In the genomic region with DNA sequence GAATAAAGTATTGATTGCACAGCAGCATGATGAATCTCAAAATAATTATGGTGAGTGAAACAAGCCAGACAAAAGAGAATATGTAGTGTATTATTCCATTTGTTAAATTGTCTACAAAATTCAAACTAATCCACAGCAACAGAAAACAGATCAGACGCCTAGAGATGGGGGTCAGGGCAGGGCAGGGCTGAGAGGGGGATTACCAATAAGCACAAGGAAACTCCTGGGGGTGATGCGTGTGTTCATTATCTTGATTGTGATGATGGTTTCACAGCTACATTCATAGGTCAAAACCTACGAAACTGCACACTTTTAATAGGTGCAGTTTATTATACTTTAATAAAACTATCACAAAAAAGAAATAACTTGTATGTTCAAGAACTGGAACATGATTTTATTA, we compare ENCODE assay signal across 30 cellular contexts.
"Had no signal": no experiment of that assay in that cellular context is flagged by ENCODE, and none has a peak within 500 bp of the region (broad histone marks: within the 10 kb centered on the region; RNA-seq: fewer than 3 reads in every experiment).

No MANE protein-coding gene starts in this region.

- H3K4me3 Mint-ChIP-seq: activated B cell treated with CpG ODN at 0.5 μM for 24 hours; activated CD4-positive, alpha-beta memory T cell treated with anti-CD3 and anti-CD28 coated beads, Interleukin-2, amount 10 ng/mL, durations not matched to agents 7 days and 5 days; activated CD4-positive, alpha-beta T cell treated with anti-CD3 and anti-CD28 coated beads, Interleukin-2, amount 10 ng/mL, durations not matched to agents 7 days and 5 days; activated CD8-positive, alpha-beta memory T cell treated with anti-CD3 and anti-CD28 coated beads, Interleukin-2, amount 10 ng/mL, durations not matched to agents 7 days and 5 days; activated naive CD4-positive, alpha-beta T cell treated with anti-CD3 and anti-CD28 coated beads, Interleukin-2, amount 10 ng/mL, durations not matched to agents 7 days and 5 days; activated T-helper 1 cell treated with anti-CD3 and anti-CD28 coated beads, Interleukin-12 subunit alpha, Interleukin-12 subunit beta, Interleukin-2, Interleukin-4 antibody, amounts not matched to agents 30 ng/mL and 10 ng/mL and 1 ng/mL, durations not matched to agents 14 hours and 24 hours and 36 hours; effector memory CD8-positive, alpha-beta T cell; T-helper 17 cell; T-helper 2 cell treated with Interferon-gamma antibody and Interleukin-4, amounts not matched to agents 5 μg/mL and 100 μg/mL, for 36 hours had no signal

- H3K9me3 Mint-ChIP-seq: activated B cell treated with CpG ODN at 0.5 μM for 24 hours; activated naive CD4-positive, alpha-beta T cell treated with anti-CD3 and anti-CD28 coated beads, Interleukin-2, amount 10 ng/mL, durations not matched to agents 7 days and 5 days; activated naive CD4-positive, alpha-beta T cell treated with anti-CD3 and anti-CD28 coated beads, Interleukin-2, amount 50 U/mL, for 72 hours; effector memory CD8-positive, alpha-beta T cell; T-helper 2 cell treated with Interferon-gamma antibody and Interleukin-4, amounts not matched to agents 5 μg/mL and 100 μg/mL, for 36 hours had no signal

- H3K27ac Mint-ChIP-seq: activated B cell treated with CpG ODN at 0.5 μM for 24 hours; activated CD4-positive, alpha-beta memory T cell treated with anti-CD3 and anti-CD28 coated beads, Interleukin-2, amount 10 ng/mL, durations not matched to agents 7 days and 5 days; activated CD4-positive, alpha-beta T cell treated with anti-CD3 and anti-CD28 coated beads, Interleukin-2, amount 10 ng/mL, durations not matched to agents 7 days and 5 days; activated CD8-positive, alpha-beta memory T cell treated with anti-CD3 and anti-CD28 coated beads, Interleukin-2, amount 10 ng/mL, durations not matched to agents 7 days and 5 days; activated naive CD4-positive, alpha-beta T cell treated with anti-CD3 and anti-CD28 coated beads, Interleukin-2, amount 10 ng/mL, durations not matched to agents 7 days and 5 days; activated naive CD4-positive, alpha-beta T cell treated with anti-CD3 and anti-CD28 coated beads, Interleukin-2, amount 50 U/mL, for 72 hours; activated T-helper 1 cell treated with anti-CD3 and anti-CD28 coated beads, Interleukin-12 subunit alpha, Interleukin-12 subunit beta, Interleukin-2, Interleukin-4 antibody, amounts not matched to agents 30 ng/mL and 10 ng/mL and 1 ng/mL, durations not matched to agents 14 hours and 24 hours and 36 hours; effector memory CD8-positive, alpha-beta T cell; T-helper 17 cell; T-helper 2 cell treated with Interferon-gamma antibody and Interleukin-4, amounts not matched to agents 5 μg/mL and 100 μg/mL, for 36 hours had no signal

- H3K4me1 Mint-ChIP-seq: activated B cell treated with CpG ODN at 0.5 μM for 24 hours; activated CD4-positive, alpha-beta T cell treated with anti-CD3 and anti-CD28 coated beads, Interleukin-2, amount 10 ng/mL, durations not matched to agents 7 days and 5 days; activated naive CD4-positive, alpha-beta T cell treated with anti-CD3 and anti-CD28 coated beads, Interleukin-2, amount 10 ng/mL, durations not matched to agents 7 days and 5 days; T-helper 17 cell had no signal

- H3K27me3 Mint-ChIP-seq: activated B cell treated with CpG ODN at 0.5 μM for 24 hours; activated CD4-positive, alpha-beta memory T cell treated with anti-CD3 and anti-CD28 coated beads, Interleukin-2, amount 10 ng/mL, durations not matched to agents 7 days and 5 days; activated CD4-positive, alpha-beta T cell treated with anti-CD3 and anti-CD28 coated beads, Interleukin-2, amount 10 ng/mL, durations not matched to agents 7 days and 5 days; activated CD8-positive, alpha-beta memory T cell treated with anti-CD3 and anti-CD28 coated beads, Interleukin-2, amount 10 ng/mL, durations not matched to agents 7 days and 5 days; activated naive CD4-positive, alpha-beta T cell treated with anti-CD3 and anti-CD28 coated beads, Interleukin-2, amount 10 ng/mL, durations not matched to agents 7 days and 5 days; effector memory CD8-positive, alpha-beta T cell; T-helper 17 cell had no signal

- DNase-seq: activated B cell treated with CpG ODN at 0.5 μM for 24 hours; activated CD4-positive, alpha-beta memory T cell treated with anti-CD3 and anti-CD28 coated beads, Interleukin-2, amount 10 ng/mL, durations not matched to agents 7 days and 5 days; activated CD4-positive, alpha-beta T cell treated with anti-CD3 and anti-CD28 coated beads, Interleukin-2, amount 10 ng/mL, durations not matched to agents 7 days and 5 days; activated CD4-positive, alpha-beta T cell treated with anti-CD3 and anti-CD28 coated beads, Interleukin-2, amount 50 U/mL, for 4 hours; activated CD8-positive, alpha-beta memory T cell treated with anti-CD3 and anti-CD28 coated beads, Interleukin-2, amount 10 ng/mL, durations not matched to agents 7 days and 5 days; activated CD8-positive, alpha-beta memory T cell treated with anti-CD3 and anti-CD28 coated beads, Interleukin-2, amount 50 U/mL, for 4 hours; activated gamma-delta T cell; activated naive CD4-positive, alpha-beta T cell; activated naive CD4-positive, alpha-beta T cell treated with anti-CD3 and anti-CD28 coated beads, Interleukin-2, amount 10 ng/mL, durations not matched to agents 7 days and 5 days; activated T-cell treated with anti-CD3 and anti-CD28 coated beads, Interleukin-2, amount 50 U/mL, for 1 hour; activated T-cell treated with anti-CD3 and anti-CD28 coated beads, Interleukin-2, amount 50 U/mL, for 48 hours; adrenal gland; amygdala; aorta; body of pancreas; caudate nucleus; cortex of kidney; dermis blood vessel endothelial cell; effector CD4-positive, alpha-beta T cell; effector memory CD8-positive, alpha-beta T cell; erythroblast; gastrocnemius medialis; glutamatergic neuron; heart right ventricle; T-helper 17 cell; T1000; WERI-Rb-1 had no signal

- ATAC-seq: activated CD8-positive, alpha-beta memory T cell treated with anti-CD3 and anti-CD28 coated beads, Interleukin-2, amount 10 ng/mL, durations not matched to agents 7 days and 5 days; body of pancreas; effector memory CD8-positive, alpha-beta T cell; gastrocnemius medialis; heart right ventricle; T-helper 17 cell had no signal

- H3K36me3 Mint-ChIP-seq: activated naive CD4-positive, alpha-beta T cell treated with anti-CD3 and anti-CD28 coated beads, Interleukin-2, amount 10 ng/mL, durations not matched to agents 7 days and 5 days had no signal
